Comparison of ENCODE assay signal across 8 cellular contexts in genomic region chr7:47482013-47482761, GRCh38.
DNase-seq lines count a peak whose midpoint lies in the region; ATAC-seq and TF ChIP-seq lines count a peak whose summit lies in the region.

No MANE protein-coding gene starts in this region.

- peak; percentile 32 for ATAC-seq in GM19351 (IDR thresholded peaks at IDR 0.05; ENCODE audit: unreplicated experiment)

- no peak overlapping the region for H3K4me3 ChIP-seq in choroid plexus epithelial cell (ENCODE audit: low read depth, low read length)

- no peaks in the 10 kb centered on the region for H3K36me3 Mint-ChIP-seq in neural crest cell (ENCODE audit: low read depth)

- H3K4me3 Mint-ChIP-seq in neural crest cell = no peak overlapping the region

- no peaks in the 10 kb centered on the region for H3K27me3 Mint-ChIP-seq in neural crest cell (ENCODE audit: low read depth)

- TF ChIP-seq CTCF in choroid plexus epithelial cell (conservative IDR thresholded peaks at IDR 0.05; ENCODE audit: low read depth, low read length) (no peak), neural crest cell (conservative IDR thresholded peaks at IDR 0.05) (no peak)

- DNase-seq in MV-4-11 (lab: John Stamatoyannopoulos, UW) = peak; percentile 80
- DNase-seq in choroid plexus epithelial cell (ENCODE audit: low read depth) = peak; percentile 94
- DNase-seq in neural crest cell (ENCODE audit: low read depth, low spot score) = no peak
- DNase-seq in NCI-H1417 (lab: John Stamatoyannopoulos, UW) = no peak
- no peak for DNase-seq in ecto neural progenitor cell (ENCODE audit: low spot score)
- no peak for DNase-seq in NCI-H1436 treated with DMSO at 0.1 percent for 48 hours (lab: John Stamatoyannopoulos, UW)
- DNase-seq in SHP77 treated with DMSO at 0.1 percent for 48 hours (lab: John Stamatoyannopoulos, UW) = no peak

- H3K27ac Mint-ChIP-seq in neural crest cell (ENCODE audit: unreplicated experiment) = peak overlapping the region; percentile 48

- peaks cover 53% of the 10 kb centered on the region for H3K4me1 Mint-ChIP-seq in neural crest cell

- H3K9me3 Mint-ChIP-seq in neural crest cell = no peaks in the 10 kb centered on the region

Comparison
In these comparisons a context has a peak if more than half of its experiments do, and no peak if none do; other contexts are left out.
1. DNase-seq: peak in MV-4-11 (single experiment) and choroid plexus epithelial cell (single experiment); none in neural crest cell (single experiment), NCI-H1417 (0 of 3), ecto neural progenitor cell (single experiment), NCI-H1436 treated with DMSO at 0.1 percent for 48 hours (single experiment) and SHP77 treated with DMSO at 0.1 percent for 48 hours (single experiment).